ENCODE assay signal across 1 cellular context in the genomic region with DNA sequence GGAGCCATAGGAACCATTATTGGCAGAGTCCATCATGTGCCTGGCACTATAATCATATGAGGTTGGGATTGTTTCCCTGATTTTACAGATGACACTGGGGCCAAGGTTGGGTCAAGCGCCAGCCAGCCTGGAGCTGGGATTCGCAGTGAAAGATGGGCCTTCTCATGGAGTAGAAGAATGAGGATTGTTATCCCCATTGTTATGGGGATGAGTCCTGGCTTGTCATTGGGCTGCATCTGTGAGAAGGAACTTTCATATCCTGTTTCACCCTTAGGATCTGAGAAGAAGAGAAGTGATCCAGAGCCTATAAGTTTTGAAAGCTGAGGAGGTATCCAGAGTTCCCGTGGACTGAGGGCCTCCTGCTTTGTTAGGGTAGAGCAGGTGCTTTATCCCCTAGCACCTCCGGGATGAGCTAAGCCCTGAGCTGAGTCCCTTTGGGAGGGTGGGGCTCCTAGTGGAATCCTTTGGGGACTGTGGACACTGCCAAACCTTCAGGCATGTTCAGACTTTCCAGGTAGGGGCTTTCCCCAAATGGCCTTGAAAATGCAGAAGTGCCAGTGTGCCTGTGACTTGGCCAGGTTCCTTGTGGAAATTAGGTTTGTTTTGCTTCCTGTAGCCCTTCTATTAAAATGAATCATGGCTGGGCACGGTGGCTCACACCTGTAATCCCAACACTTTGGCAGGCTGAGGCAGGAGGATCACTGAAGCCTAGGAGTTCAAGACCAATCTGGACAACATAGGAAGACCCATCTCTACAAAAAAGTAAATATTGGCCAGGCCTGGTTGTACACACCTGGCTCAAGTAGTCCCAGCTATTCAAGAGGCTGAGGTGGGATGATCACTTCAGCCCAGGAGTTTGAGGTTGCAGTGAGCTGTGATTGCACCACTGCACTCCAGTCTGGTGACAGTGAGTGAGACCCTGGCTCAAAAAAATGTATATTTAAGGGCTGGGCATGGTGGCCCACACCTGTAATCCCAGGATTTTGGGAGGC.
TF ChIP-seq lines count a peak whose summit lies in the region.

No MANE protein-coding gene starts in this region.

TF ChIP-seq in HepG2, 621 proteins besides CTCF, POLR2A, EP300 and RAD21:
- TF ChIP-seq, protein P1, sequence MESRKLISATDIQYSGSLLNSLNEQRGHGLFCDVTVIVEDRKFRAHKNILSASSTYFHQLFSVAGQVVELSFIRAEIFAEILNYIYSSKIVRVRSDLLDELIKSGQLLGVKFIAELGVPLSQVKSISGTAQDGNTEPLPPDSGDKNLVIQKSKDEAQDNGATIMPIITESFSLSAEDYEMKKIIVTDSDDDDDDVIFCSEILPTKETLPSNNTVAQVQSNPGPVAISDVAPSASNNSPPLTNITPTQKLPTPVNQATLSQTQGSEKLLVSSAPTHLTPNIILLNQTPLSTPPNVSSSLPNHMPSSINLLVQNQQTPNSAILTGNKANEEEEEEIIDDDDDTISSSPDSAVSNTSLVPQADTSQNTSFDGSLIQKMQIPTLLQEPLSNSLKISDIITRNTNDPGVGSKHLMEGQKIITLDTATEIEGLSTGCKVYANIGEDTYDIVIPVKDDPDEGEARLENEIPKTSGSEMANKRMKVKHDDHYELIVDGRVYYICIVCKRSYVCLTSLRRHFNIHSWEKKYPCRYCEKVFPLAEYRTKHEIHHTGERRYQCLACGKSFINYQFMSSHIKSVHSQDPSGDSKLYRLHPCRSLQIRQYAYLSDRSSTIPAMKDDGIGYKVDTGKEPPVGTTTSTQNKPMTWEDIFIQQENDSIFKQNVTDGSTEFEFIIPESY (CRISPR knock-in tag; IDR thresholded peaks at IDR 0.05): peak; percentile 63; the same call in 1 of the 2 replicates
- TF ChIP-seq, protein P2, sequence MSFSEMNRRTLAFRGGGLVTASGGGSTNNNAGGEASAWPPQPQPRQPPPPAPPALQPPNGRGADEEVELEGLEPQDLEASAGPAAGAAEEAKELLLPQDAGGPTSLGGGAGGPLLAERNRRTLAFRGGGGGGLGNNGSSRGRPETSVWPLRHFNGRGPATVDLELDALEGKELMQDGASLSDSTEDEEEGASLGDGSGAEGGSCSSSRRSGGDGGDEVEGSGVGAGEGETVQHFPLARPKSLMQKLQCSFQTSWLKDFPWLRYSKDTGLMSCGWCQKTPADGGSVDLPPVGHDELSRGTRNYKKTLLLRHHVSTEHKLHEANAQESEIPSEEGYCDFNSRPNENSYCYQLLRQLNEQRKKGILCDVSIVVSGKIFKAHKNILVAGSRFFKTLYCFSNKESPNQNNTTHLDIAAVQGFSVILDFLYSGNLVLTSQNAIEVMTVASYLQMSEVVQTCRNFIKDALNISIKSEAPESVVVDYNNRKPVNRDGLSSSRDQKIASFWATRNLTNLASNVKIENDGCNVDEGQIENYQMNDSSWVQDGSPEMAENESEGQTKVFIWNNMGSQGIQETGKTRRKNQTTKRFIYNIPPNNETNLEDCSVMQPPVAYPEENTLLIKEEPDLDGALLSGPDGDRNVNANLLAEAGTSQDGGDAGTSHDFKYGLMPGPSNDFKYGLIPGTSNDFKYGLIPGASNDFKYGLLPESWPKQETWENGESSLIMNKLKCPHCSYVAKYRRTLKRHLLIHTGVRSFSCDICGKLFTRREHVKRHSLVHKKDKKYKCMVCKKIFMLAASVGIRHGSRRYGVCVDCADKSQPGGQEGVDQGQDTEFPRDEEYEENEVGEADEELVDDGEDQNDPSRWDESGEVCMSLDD (CRISPR knock-in tag; IDR thresholded peaks at IDR 0.05; ENCODE audit: borderline replicate concordance): no peak
- TF ChIP-seq ZNF510 (CRISPR knock-in tag; IDR thresholded peaks at IDR 0.05; ENCODE audit: low read depth) (no peak), TCF7 (IDR thresholded peaks at IDR 0.05; ENCODE audit: low read depth) (no peak), DR1 (CRISPR knock-in tag; IDR thresholded peaks at IDR 0.05) (no peak), ZNF761 (CRISPR knock-in tag; conservative IDR thresholded peaks at IDR 0.05) (no peak), SOX6 (IDR thresholded peaks at IDR 0.05) (no peak), SOX6 (CRISPR knock-in tag; IDR thresholded peaks at IDR 0.05) (peak; percentile 32; the same call in 1 of the 2 replicates), ZNF501 (CRISPR knock-in tag; IDR thresholded peaks at IDR 0.05) (0 out of 2 replicates have a peak, but pooled peaks have one; percentile 15), ZNF605 (CRISPR knock-in tag; IDR thresholded peaks at IDR 0.05) (no peak), RARA (CRISPR knock-in tag; IDR thresholded peaks at IDR 0.05) (peak; percentile 23; the same call in 1 of the 2 replicates), FOXJ3 (CRISPR knock-in tag; IDR thresholded peaks at IDR 0.05; ENCODE audit: borderline replicate concordance) (no peak), ZNF124 (CRISPR knock-in tag; IDR thresholded peaks at IDR 0.05) (no peak), IRX3 (CRISPR knock-in tag; IDR thresholded peaks at IDR 0.05; ENCODE audit: borderline replicate concordance, low read depth) (no peak), SMARCC2 (IDR thresholded peaks at IDR 0.05) (no peak), MLLT10 (CRISPR knock-in tag; IDR thresholded peaks at IDR 0.05) (no peak), ZBTB7A (CRISPR knock-in tag; IDR thresholded peaks at IDR 0.05) (no peak)
- TF ChIP-seq, protein P3, sequence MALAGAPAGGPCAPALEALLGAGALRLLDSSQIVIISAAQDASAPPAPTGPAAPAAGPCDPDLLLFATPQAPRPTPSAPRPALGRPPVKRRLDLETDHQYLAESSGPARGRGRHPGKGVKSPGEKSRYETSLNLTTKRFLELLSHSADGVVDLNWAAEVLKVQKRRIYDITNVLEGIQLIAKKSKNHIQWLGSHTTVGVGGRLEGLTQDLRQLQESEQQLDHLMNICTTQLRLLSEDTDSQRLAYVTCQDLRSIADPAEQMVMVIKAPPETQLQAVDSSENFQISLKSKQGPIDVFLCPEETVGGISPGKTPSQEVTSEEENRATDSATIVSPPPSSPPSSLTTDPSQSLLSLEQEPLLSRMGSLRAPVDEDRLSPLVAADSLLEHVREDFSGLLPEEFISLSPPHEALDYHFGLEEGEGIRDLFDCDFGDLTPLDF (CRISPR knock-in tag; IDR thresholded peaks at IDR 0.05): no peak
- TF ChIP-seq, protein P4, sequence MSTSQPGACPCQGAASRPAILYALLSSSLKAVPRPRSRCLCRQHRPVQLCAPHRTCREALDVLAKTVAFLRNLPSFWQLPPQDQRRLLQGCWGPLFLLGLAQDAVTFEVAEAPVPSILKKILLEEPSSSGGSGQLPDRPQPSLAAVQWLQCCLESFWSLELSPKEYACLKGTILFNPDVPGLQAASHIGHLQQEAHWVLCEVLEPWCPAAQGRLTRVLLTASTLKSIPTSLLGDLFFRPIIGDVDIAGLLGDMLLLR (CRISPR knock-in tag; IDR thresholded peaks at IDR 0.05): no peak
- TF ChIP-seq, protein P5, sequence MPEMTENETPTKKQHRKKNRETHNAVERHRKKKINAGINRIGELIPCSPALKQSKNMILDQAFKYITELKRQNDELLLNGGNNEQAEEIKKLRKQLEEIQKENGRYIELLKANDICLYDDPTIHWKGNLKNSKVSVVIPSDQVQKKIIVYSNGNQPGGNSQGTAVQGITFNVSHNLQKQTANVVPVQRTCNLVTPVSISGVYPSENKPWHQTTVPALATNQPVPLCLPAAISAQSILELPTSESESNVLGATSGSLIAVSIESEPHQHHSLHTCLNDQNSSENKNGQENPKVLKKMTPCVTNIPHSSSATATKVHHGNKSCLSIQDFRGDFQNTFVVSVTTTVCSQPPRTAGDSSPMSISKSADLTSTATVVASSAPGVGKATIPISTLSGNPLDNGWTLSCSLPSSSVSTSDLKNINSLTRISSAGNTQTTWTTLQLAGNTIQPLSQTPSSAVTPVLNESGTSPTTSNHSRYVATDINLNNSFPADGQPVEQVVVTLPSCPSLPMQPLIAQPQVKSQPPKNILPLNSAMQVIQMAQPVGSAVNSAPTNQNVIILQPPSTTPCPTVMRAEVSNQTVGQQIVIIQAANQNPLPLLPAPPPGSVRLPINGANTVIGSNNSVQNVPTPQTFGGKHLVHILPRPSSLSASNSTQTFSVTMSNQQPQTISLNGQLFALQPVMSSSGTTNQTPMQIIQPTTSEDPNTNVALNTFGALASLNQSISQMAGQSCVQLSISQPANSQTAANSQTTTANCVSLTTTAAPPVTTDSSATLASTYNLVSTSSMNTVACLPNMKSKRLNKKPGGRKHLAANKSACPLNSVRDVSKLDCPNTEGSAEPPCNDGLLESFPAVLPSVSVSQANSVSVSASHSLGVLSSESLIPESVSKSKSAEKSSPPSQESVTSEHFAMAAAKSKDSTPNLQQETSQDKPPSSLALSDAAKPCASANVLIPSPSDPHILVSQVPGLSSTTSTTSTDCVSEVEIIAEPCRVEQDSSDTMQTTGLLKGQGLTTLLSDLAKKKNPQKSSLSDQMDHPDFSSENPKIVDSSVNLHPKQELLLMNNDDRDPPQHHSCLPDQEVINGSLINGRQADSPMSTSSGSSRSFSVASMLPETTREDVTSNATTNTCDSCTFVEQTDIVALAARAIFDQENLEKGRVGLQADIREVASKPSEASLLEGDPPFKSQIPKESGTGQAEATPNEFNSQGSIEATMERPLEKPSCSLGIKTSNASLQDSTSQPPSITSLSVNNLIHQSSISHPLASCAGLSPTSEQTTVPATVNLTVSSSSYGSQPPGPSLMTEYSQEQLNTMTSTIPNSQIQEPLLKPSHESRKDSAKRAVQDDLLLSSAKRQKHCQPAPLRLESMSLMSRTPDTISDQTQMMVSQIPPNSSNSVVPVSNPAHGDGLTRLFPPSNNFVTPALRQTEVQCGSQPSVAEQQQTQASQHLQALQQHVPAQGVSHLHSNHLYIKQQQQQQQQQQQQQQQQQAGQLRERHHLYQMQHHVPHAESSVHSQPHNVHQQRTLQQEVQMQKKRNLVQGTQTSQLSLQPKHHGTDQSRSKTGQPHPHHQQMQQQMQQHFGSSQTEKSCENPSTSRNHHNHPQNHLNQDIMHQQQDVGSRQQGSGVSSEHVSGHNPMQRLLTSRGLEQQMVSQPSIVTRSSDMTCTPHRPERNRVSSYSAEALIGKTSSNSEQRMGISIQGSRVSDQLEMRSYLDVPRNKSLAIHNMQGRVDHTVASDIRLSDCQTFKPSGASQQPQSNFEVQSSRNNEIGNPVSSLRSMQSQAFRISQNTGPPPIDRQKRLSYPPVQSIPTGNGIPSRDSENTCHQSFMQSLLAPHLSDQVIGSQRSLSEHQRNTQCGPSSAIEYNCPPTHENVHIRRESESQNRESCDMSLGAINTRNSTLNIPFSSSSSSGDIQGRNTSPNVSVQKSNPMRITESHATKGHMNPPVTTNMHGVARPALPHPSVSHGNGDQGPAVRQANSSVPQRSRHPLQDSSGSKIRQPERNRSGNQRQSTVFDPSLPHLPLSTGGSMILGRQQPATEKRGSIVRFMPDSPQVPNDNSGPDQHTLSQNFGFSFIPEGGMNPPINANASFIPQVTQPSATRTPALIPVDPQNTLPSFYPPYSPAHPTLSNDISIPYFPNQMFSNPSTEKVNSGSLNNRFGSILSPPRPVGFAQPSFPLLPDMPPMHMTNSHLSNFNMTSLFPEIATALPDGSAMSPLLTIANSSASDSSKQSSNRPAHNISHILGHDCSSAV (CRISPR knock-in tag; IDR thresholded peaks at IDR 0.05; ENCODE audit: borderline replicate concordance): no peak
- TF ChIP-seq, protein P6, sequence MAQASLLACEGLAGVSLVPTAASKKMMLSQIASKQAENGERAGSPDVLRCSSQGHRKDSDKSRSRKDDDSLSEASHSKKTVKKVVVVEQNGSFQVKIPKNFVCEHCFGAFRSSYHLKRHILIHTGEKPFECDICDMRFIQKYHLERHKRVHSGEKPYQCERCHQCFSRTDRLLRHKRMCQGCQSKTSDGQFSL (CRISPR knock-in tag; IDR thresholded peaks at IDR 0.05): no peak
- TF ChIP-seq, protein P7, sequence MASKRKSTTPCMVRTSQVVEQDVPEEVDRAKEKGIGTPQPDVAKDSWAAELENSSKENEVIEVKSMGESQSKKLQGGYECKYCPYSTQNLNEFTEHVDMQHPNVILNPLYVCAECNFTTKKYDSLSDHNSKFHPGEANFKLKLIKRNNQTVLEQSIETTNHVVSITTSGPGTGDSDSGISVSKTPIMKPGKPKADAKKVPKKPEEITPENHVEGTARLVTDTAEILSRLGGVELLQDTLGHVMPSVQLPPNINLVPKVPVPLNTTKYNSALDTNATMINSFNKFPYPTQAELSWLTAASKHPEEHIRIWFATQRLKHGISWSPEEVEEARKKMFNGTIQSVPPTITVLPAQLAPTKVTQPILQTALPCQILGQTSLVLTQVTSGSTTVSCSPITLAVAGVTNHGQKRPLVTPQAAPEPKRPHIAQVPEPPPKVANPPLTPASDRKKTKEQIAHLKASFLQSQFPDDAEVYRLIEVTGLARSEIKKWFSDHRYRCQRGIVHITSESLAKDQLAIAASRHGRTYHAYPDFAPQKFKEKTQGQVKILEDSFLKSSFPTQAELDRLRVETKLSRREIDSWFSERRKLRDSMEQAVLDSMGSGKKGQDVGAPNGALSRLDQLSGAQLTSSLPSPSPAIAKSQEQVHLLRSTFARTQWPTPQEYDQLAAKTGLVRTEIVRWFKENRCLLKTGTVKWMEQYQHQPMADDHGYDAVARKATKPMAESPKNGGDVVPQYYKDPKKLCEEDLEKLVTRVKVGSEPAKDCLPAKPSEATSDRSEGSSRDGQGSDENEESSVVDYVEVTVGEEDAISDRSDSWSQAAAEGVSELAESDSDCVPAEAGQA (IDR thresholded peaks at IDR 0.05; ENCODE audit: low read depth): no peak
- TF ChIP-seq, protein P7 (CRISPR knock-in tag; IDR thresholded peaks at IDR 0.05; ENCODE audit: borderline replicate concordance): no peak
